In the genomic region with DNA sequence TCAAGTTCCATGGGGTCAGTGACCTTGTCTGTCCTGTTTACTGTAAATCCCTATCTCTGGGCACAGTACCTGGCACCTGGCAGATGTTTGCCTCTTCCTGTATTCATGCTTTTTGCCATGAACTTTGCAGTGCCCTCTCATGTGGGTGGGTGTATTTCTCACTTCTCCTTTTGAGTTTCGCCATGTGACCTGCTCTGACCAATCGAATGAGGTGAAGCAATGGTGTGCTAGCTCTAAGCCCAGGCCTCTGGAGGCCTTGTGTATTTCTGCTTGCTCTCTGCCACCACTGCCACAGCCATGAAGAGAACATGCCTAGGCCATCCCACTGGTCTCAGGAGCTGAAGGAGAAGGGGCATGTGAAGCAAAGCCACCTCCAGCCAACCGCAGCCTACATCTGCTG, we compare ENCODE assay signal across 1 cellular context.
TF ChIP-seq lines count a peak whose summit lies in the region.

No MANE protein-coding gene starts in this region.

TF ChIP-seq in GM12878, 131 proteins besides CTCF, POLR2A, EP300 and RAD21 (continued from another document and continues in another):
- TF ChIP-seq, protein P1, sequence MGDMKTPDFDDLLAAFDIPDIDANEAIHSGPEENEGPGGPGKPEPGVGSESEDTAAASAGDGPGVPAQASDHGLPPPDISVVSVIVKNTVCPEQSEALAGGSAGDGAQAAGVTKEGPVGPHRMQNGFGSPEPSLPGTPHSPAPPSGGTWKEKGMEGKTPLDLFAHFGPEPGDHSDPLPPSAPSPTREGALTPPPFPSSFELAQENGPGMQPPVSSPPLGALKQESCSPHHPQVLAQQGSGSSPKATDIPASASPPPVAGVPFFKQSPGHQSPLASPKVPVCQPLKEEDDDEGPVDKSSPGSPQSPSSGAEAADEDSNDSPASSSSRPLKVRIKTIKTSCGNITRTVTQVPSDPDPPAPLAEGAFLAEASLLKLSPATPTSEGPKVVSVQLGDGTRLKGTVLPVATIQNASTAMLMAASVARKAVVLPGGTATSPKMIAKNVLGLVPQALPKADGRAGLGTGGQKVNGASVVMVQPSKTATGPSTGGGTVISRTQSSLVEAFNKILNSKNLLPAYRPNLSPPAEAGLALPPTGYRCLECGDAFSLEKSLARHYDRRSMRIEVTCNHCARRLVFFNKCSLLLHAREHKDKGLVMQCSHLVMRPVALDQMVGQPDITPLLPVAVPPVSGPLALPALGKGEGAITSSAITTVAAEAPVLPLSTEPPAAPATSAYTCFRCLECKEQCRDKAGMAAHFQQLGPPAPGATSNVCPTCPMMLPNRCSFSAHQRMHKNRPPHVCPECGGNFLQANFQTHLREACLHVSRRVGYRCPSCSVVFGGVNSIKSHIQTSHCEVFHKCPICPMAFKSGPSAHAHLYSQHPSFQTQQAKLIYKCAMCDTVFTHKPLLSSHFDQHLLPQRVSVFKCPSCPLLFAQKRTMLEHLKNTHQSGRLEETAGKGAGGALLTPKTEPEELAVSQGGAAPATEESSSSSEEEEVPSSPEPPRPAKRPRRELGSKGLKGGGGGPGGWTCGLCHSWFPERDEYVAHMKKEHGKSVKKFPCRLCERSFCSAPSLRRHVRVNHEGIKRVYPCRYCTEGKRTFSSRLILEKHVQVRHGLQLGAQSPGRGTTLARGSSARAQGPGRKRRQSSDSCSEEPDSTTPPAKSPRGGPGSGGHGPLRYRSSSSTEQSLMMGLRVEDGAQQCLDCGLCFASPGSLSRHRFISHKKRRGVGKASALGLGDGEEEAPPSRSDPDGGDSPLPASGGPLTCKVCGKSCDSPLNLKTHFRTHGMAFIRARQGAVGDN (IDR thresholded peaks at IDR 0.05): peak; percentile 96
- TF ChIP-seq STAT3 (IDR thresholded peaks at IDR 0.05; ENCODE audit: low read depth, low read length) (no peak), CBFB (IDR thresholded peaks at IDR 0.05; ENCODE audit: low read depth) (no peak), SPI1 (IDR thresholded peaks at IDR 0.05; ENCODE audit: borderline replicate concordance, insufficient read depth, low read depth, low read length) (peak; percentile 100), JUND (IDR thresholded peaks at IDR 0.05; ENCODE audit: low read depth, low read length) (no peak), HCFC1 (IDR thresholded peaks at IDR 0.05; ENCODE audit: low read length) (no peak), MXI1 (IDR thresholded peaks at IDR 0.05; ENCODE audit: low read depth, low read length) (peak; percentile 53; the same call in 1 of the 2 replicates), HDAC6 (IDR thresholded peaks at IDR 0.05; ENCODE audit: unreplicated experiment) (no peak), CBX3 (IDR thresholded peaks at IDR 0.05; ENCODE audit: borderline replicate concordance, low read depth) (no peak), ZSCAN29 (IDR thresholded peaks at IDR 0.05) (no peak), ASH2L (IDR thresholded peaks at IDR 0.05; ENCODE audit: borderline replicate concordance, low read depth) (no peak), CREM (IDR thresholded peaks at IDR 0.05; ENCODE audit: low read depth) (peak; percentile 85), LARP7 (IDR thresholded peaks at IDR 0.05) (no peak; the same call in 1 of the 2 replicates), NFXL1 (IDR thresholded peaks at IDR 0.05; ENCODE audit: borderline replicate concordance) (no peak), NFYA (IDR thresholded peaks at IDR 0.05; ENCODE audit: borderline replicate concordance, low read depth, low read length) (no peak), CEBPB (IDR thresholded peaks at IDR 0.05; ENCODE audit: borderline replicate concordance in 1 of 2, low read depth in 2 of 2, low read length in 2 of 2) (no peak), PAX8 (IDR thresholded peaks at IDR 0.05) (no peak), FOXM1 (IDR thresholded peaks at IDR 0.05; ENCODE audit: low read depth, low read length) (peak; percentile 75; the same call in 1 of the 2 replicates), MTA3 (IDR thresholded peaks at IDR 0.05; ENCODE audit: borderline replicate concordance, low read length) (peak; percentile 97; the same call in 1 of the 2 replicates)
- TF ChIP-seq, protein P2, sequence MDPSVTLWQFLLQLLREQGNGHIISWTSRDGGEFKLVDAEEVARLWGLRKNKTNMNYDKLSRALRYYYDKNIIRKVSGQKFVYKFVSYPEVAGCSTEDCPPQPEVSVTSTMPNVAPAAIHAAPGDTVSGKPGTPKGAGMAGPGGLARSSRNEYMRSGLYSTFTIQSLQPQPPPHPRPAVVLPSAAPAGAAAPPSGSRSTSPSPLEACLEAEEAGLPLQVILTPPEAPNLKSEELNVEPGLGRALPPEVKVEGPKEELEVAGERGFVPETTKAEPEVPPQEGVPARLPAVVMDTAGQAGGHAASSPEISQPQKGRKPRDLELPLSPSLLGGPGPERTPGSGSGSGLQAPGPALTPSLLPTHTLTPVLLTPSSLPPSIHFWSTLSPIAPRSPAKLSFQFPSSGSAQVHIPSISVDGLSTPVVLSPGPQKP (IDR thresholded peaks at IDR 0.05; ENCODE audit: low read depth, low read length): no peak
- TF ChIP-seq, protein P3, sequence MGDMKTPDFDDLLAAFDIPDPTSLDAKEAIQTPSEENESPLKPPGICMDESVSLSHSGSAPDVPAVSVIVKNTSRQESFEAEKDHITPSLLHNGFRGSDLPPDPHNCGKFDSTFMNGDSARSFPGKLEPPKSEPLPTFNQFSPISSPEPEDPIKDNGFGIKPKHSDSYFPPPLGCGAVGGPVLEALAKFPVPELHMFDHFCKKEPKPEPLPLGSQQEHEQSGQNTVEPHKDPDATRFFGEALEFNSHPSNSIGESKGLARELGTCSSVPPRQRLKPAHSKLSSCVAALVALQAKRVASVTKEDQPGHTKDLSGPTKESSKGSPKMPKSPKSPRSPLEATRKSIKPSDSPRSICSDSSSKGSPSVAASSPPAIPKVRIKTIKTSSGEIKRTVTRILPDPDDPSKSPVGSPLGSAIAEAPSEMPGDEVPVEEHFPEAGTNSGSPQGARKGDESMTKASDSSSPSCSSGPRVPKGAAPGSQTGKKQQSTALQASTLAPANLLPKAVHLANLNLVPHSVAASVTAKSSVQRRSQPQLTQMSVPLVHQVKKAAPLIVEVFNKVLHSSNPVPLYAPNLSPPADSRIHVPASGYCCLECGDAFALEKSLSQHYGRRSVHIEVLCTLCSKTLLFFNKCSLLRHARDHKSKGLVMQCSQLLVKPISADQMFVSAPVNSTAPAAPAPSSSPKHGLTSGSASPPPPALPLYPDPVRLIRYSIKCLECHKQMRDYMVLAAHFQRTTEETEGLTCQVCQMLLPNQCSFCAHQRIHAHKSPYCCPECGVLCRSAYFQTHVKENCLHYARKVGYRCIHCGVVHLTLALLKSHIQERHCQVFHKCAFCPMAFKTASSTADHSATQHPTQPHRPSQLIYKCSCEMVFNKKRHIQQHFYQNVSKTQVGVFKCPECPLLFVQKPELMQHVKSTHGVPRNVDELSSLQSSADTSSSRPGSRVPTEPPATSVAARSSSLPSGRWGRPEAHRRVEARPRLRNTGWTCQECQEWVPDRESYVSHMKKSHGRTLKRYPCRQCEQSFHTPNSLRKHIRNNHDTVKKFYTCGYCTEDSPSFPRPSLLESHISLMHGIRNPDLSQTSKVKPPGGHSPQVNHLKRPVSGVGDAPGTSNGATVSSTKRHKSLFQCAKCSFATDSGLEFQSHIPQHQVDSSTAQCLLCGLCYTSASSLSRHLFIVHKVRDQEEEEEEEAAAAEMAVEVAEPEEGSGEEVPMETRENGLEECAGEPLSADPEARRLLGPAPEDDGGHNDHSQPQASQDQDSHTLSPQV (IDR thresholded peaks at IDR 0.05): no peak
- TF ChIP-seq, protein P4, sequence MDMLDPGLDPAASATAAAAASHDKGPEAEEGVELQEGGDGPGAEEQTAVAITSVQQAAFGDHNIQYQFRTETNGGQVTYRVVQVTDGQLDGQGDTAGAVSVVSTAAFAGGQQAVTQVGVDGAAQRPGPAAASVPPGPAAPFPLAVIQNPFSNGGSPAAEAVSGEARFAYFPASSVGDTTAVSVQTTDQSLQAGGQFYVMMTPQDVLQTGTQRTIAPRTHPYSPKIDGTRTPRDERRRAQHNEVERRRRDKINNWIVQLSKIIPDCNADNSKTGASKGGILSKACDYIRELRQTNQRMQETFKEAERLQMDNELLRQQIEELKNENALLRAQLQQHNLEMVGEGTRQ (IDR thresholded peaks at IDR 0.05; ENCODE audit: borderline replicate concordance, low read depth, low read length): peak; percentile 93
- TF ChIP-seq, protein P5, sequence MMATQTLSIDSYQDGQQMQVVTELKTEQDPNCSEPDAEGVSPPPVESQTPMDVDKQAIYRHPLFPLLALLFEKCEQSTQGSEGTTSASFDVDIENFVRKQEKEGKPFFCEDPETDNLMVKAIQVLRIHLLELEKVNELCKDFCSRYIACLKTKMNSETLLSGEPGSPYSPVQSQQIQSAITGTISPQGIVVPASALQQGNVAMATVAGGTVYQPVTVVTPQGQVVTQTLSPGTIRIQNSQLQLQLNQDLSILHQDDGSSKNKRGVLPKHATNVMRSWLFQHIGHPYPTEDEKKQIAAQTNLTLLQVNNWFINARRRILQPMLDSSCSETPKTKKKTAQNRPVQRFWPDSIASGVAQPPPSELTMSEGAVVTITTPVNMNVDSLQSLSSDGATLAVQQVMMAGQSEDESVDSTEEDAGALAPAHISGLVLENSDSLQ (IDR thresholded peaks at IDR 0.05): no peak
- TF ChIP-seq, protein P6, sequence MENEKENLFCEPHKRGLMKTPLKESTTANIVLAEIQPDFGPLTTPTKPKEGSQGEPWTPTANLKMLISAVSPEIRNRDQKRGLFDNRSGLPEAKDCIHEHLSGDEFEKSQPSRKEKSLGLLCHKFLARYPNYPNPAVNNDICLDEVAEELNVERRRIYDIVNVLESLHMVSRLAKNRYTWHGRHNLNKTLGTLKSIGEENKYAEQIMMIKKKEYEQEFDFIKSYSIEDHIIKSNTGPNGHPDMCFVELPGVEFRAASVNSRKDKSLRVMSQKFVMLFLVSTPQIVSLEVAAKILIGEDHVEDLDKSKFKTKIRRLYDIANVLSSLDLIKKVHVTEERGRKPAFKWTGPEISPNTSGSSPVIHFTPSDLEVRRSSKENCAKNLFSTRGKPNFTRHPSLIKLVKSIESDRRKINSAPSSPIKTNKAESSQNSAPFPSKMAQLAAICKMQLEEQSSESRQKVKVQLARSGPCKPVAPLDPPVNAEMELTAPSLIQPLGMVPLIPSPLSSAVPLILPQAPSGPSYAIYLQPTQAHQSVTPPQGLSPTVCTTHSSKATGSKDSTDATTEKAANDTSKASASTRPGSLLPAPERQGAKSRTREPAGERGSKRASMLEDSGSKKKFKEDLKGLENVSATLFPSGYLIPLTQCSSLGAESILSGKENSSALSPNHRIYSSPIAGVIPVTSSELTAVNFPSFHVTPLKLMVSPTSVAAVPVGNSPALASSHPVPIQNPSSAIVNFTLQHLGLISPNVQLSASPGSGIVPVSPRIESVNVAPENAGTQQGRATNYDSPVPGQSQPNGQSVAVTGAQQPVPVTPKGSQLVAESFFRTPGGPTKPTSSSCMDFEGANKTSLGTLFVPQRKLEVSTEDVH (IDR thresholded peaks at IDR 0.05; ENCODE audit: low read depth, partially characterized antibody): no peak
- TF ChIP-seq, protein P7, sequence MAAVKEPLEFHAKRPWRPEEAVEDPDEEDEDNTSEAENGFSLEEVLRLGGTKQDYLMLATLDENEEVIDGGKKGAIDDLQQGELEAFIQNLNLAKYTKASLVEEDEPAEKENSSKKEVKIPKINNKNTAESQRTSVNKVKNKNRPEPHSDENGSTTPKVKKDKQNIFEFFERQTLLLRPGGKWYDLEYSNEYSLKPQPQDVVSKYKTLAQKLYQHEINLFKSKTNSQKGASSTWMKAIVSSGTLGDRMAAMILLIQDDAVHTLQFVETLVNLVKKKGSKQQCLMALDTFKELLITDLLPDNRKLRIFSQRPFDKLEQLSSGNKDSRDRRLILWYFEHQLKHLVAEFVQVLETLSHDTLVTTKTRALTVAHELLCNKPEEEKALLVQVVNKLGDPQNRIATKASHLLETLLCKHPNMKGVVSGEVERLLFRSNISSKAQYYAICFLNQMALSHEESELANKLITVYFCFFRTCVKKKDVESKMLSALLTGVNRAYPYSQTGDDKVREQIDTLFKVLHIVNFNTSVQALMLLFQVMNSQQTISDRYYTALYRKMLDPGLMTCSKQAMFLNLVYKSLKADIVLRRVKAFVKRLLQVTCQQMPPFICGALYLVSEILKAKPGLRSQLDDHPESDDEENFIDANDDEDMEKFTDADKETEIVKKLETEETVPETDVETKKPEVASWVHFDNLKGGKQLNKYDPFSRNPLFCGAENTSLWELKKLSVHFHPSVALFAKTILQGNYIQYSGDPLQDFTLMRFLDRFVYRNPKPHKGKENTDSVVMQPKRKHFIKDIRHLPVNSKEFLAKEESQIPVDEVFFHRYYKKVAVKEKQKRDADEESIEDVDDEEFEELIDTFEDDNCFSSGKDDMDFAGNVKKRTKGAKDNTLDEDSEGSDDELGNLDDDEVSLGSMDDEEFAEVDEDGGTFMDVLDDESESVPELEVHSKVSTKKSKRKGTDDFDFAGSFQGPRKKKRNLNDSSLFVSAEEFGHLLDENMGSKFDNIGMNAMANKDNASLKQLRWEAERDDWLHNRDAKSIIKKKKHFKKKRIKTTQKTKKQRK (IDR thresholded peaks at IDR 0.05; ENCODE audit: low read depth, low read length): no peak
- TF ChIP-seq, protein P8, sequence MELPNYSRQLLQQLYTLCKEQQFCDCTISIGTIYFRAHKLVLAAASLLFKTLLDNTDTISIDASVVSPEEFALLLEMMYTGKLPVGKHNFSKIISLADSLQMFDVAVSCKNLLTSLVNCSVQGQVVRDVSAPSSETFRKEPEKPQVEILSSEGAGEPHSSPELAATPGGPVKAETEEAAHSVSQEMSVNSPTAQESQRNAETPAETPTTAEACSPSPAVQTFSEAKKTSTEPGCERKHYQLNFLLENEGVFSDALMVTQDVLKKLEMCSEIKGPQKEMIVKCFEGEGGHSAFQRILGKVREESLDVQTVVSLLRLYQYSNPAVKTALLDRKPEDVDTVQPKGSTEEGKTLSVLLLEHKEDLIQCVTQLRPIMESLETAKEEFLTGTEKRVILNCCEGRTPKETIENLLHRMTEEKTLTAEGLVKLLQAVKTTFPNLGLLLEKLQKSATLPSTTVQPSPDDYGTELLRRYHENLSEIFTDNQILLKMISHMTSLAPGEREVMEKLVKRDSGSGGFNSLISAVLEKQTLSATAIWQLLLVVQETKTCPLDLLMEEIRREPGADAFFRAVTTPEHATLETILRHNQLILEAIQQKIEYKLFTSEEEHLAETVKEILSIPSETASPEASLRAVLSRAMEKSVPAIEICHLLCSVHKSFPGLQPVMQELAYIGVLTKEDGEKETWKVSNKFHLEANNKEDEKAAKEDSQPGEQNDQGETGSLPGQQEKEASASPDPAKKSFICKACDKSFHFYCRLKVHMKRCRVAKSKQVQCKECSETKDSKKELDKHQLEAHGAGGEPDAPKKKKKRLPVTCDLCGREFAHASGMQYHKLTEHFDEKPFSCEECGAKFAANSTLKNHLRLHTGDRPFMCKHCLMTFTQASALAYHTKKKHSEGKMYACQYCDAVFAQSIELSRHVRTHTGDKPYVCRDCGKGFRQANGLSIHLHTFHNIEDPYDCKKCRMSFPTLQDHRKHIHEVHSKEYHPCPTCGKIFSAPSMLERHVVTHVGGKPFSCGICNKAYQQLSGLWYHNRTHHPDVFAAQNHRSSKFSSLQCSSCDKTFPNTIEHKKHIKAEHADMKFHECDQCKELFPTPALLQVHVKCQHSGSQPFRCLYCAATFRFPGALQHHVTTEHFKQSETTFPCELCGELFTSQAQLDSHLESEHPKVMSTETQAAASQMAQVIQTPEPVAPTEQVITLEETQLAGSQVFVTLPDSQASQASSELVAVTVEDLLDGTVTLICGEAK (IDR thresholded peaks at IDR 0.05; ENCODE audit: borderline replicate concordance): no peak; the same call in 1 of the 2 replicates
